Comparison of ENCODE assay signal across 8 cellular contexts in genomic region chr7:122257056-122257455, GRCh38. TPM values are rescaled to one million over a fixed set of nuclear protein-coding genes. Genes with fewer than 3 reads are reported as not detected.
"Had no signal": no experiment of that assay in that cellular context is flagged by ENCODE, and none has a peak within 500 bp of the region (broad histone marks: within the 10 kb centered on the region; RNA-seq: fewer than 3 reads in every experiment).

No MANE protein-coding gene starts in this region.

- H3K4me3 Mint-ChIP-seq: HFFc6, IgD-negative memory B cell had no signal

- H3K4me3 ChIP-seq: GM23248, HAP-1 had no signal

- H3K27ac Mint-ChIP-seq: HFFc6, IgD-negative memory B cell had no signal

- H3K27ac ChIP-seq: GM23248 had no signal

- DNase-seq: GM23248, GOT3, H7, HFFc6 had no signal

- H2AFZ ChIP-seq: GM23248 had no signal

- H3K27me3 Mint-ChIP-seq: IgD-negative memory B cell had no signal

- H3K9ac ChIP-seq: GM23248 had no signal

- H3K9me3 ChIP-seq: HAP-1 had no signal

- ATAC-seq: HCT116 had no signal

- H3K4me1 Mint-ChIP-seq: IgD-negative memory B cell had no signal

- H3K36me3 ChIP-seq: HAP-1 had no signal

RNA-seq across cellular contexts. Expression of gene FEZF1, which starts 47.5 kb away (rescaled TPM):
- total RNA-seq: GM23248, HFFc6, HT-29 had no signal
- polyA plus RNA-seq: GM23248, IgD-negative memory B cell had no signal
